2 cellular contexts compared by ENCODE assay signal in genomic region chr17:32310927-32311568, GRCh38.
TF ChIP-seq lines count a peak whose summit lies in the region.

No MANE protein-coding gene starts in this region.

TF ChIP-seq in HepG2, 621 proteins besides CTCF, POLR2A, EP300 and RAD21:
- TF ChIP-seq ZNF101 (CRISPR knock-in tag; IDR thresholded peaks at IDR 0.05; ENCODE audit: borderline replicate concordance, low read depth) = no peak
- no peak for TF ChIP-seq SMAD3 (CRISPR knock-in tag; IDR thresholded peaks at IDR 0.05)
- peak; percentile 79 for TF ChIP-seq ZNF652 (CRISPR knock-in tag; IDR thresholded peaks at IDR 0.05; ENCODE audit: borderline replicate concordance, low read depth)

TF ChIP-seq in K562, 482 proteins besides CTCF, POLR2A, EP300 and RAD21:
- TF ChIP-seq YY1 (IDR thresholded peaks at IDR 0.05; ENCODE audit: borderline replicate concordance in 1 of 3, control insufficient read depth in 1 of 3, extremely low read depth in 1 of 3, insufficient read depth in 3 of 3, insufficient read length in 1 of 3, insufficient replicate concordance in 2 of 3, low read depth in 1 of 3, low read length in 2 of 3) (no peak), ZNF511 (CRISPR knock-in tag; IDR thresholded peaks at IDR 0.05) (no peak), NR4A1 (CRISPR knock-in tag; IDR thresholded peaks at IDR 0.05) (no peak), NR4A1 (tag; IDR thresholded peaks at IDR 0.05) (no peak), PTRF (tag; IDR thresholded peaks at IDR 0.05) (no peak), ZNF140 (CRISPR knock-in tag; IDR thresholded peaks at IDR 0.05) (no peak)
- TF ChIP-seq, protein P1, sequence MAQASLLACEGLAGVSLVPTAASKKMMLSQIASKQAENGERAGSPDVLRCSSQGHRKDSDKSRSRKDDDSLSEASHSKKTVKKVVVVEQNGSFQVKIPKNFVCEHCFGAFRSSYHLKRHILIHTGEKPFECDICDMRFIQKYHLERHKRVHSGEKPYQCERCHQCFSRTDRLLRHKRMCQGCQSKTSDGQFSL (CRISPR knock-in tag; IDR thresholded peaks at IDR 0.05) = no peak
- TF ChIP-seq, protein P1 (tag; IDR thresholded peaks at IDR 0.05) = no peak
- TF ChIP-seq, protein P2, sequence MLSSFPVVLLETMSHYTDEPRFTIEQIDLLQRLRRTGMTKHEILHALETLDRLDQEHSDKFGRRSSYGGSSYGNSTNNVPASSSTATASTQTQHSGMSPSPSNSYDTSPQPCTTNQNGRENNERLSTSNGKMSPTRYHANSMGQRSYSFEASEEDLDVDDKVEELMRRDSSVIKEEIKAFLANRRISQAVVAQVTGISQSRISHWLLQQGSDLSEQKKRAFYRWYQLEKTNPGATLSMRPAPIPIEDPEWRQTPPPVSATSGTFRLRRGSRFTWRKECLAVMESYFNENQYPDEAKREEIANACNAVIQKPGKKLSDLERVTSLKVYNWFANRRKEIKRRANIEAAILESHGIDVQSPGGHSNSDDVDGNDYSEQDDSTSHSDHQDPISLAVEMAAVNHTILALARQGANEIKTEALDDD (IDR thresholded peaks at IDR 0.05) = 0 out of 2 replicates have a peak, but pooled peaks have one; percentile 19
- TF ChIP-seq, protein P3, sequence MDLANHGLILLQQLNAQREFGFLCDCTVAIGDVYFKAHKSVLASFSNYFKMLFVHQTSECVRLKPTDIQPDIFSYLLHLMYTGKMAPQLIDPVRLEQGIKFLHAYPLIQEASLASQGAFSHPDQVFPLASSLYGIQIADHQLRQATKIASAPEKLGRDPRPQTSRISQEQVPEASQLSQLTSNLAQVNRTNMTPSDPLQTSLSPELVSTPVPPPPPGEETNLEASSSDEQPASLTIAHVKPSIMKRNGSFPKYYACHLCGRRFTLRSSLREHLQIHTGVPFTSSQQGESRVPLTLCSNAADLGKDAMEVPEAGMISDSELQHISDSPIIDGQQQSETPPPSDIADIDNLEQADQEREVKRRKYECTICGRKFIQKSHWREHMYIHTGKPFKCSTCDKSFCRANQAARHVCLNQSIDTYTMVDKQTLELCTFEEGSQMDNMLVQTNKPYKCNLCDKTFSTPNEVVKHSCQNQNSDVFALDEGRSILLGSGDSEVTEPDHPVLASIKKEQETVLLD (IDR thresholded peaks at IDR 0.05) = no peak
TF ChIP-seq in K562: peak in this region for 1.
